8 cellular contexts compared by ENCODE assay signal in genomic region chr16:89949121-89949742, GRCh38. TPM values are rescaled to one million over a fixed set of nuclear protein-coding genes. Genes with fewer than 3 reads are reported as not detected.
DNase-seq lines count a peak whose midpoint lies in the region; ATAC-seq and TF ChIP-seq lines count a peak whose summit lies in the region.

No MANE protein-coding gene starts in this region.

- H3K4me3 ChIP-seq in KMS-11 (IDR thresholded peaks at IDR 0.05; ENCODE audit: insufficient read depth, low read depth, low read length) (no peak overlapping the region), colonic mucosa (peak overlapping the region; percentile 56)

- peaks cover 16% of the 10 kb centered on the region for H3K4me1 ChIP-seq in KMS-11 (ENCODE audit: low read depth, poor library complexity, severe bottlenecking)
- peaks cover 9% of the 10 kb centered on the region for H3K4me1 ChIP-seq in colonic mucosa

- H3K27ac Mint-ChIP-seq in naive B cell: peak overlapping the region in 4 of 6 donors; percentile 69 to 89 (median 86)

- H3K4me3 Mint-ChIP-seq in naive B cell: peak overlapping the region; percentile 86 to 95 (median 87)

- no peak overlapping the region; the same call in 1 of the 2 replicates for H2AFZ ChIP-seq in KMS-11 (ENCODE audit: low read depth)

- no peaks in the 10 kb centered on the region for H4K20me1 ChIP-seq in KMS-11 (ENCODE audit: insufficient read depth)

- intact Hi-C loops in colonic mucosa (cut with DNase I): no loop called here

- peaks cover 0 to 5% (median 5%) of the 10 kb centered on the region in 3 donors for H3K27me3 Mint-ChIP-seq in naive B cell

- DNase-seq in AG20443 (ENCODE audit: low spot score) (peak; percentile 39), colonic mucosa (no peak), naive B cell (no peak), globus pallidus (ENCODE audit: low spot score) (no peak), cortex of kidney (lab: John Stamatoyannopoulos, UW) (no peak)

- H3K9me3 Mint-ChIP-seq in naive B cell: no peaks in the 10 kb centered on the region

- H3K9ac ChIP-seq in KMS-11 (peak overlapping the region; percentile 25; the same call in 1 of the 2 replicates), colonic mucosa (ENCODE audit: low read depth in 2 of 2, low read length in 2 of 2) (peak overlapping the region; percentile 51 to 78)

- TF ChIP-seq CTCF in KMS-11 (conservative IDR thresholded peaks at IDR 0.05; ENCODE audit: low read depth, low read length) (no peak), colonic mucosa (IDR thresholded peaks at IDR 0.05) (no peak)

- H3K27me3 ChIP-seq in KMS-11 (ENCODE audit: insufficient read depth, low read depth) (peaks cover 33% of the 10 kb centered on the region), colonic mucosa (no peaks in the 10 kb centered on the region)

- peaks cover 58 to 75% (median 71%) of the 10 kb centered on the region in 3 donors for H3K4me1 Mint-ChIP-seq in naive B cell

- no peak overlapping the region for H3K27ac ChIP-seq in KMS-11
- no peak overlapping the region for H3K27ac ChIP-seq in colonic mucosa

- H3K4me2 ChIP-seq in KMS-11: peak overlapping the region; percentile 84

- no peaks in the 10 kb centered on the region for H3K9me3 ChIP-seq in colonic mucosa

- peaks cover 0 to 7% of the 10 kb centered on the region in 2 donors for H3K36me3 Mint-ChIP-seq in naive B cell

- H3K36me3 ChIP-seq in KMS-11 (ENCODE audit: insufficient read depth): no peaks in the 10 kb centered on the region
- no peaks in the 10 kb centered on the region for H3K36me3 ChIP-seq in colonic mucosa

- no peak for ATAC-seq in naive B cell (ENCODE audit: low read depth in 2 of 2)
- ATAC-seq in HG03175 (IDR thresholded peaks at IDR 0.05; ENCODE audit: unreplicated experiment): no peak
- ATAC-seq in HG03442 (IDR thresholded peaks at IDR 0.05; ENCODE audit: unreplicated experiment): no peak

- H3K79me2 ChIP-seq in KMS-11 (ENCODE audit: insufficient read depth, low read depth): no peaks in the 10 kb centered on the region

RNA-seq across cellular contexts. Expression of gene DEF8, which starts 0.7 kb away (rescaled TPM):
- total RNA-seq in colonic mucosa: 10 to 100 TPM; 24.5 to 28.5 TPM
- 100 to 1,000 TPM in 4 of 6 donors, 10 to 100 TPM in 2; 66.9 to 126 (median 105) TPM for polyA plus RNA-seq in naive B cell (ENCODE audit: low read depth in 6 of 6)

RNA-seq across cellular contexts. Expression of gene TUBB3, which starts 26.1 kb away (rescaled TPM):
- total RNA-seq in colonic mucosa: 1 to 10 TPM; 3.2 to 8.0 TPM
- polyA plus RNA-seq in naive B cell (ENCODE audit: low read depth in 6 of 6): 10 to 100 TPM in 1 of 6 donors, 1 to 10 TPM in 4, under 1 TPM in 1; 0.99 to 12.2 (median 5.0) TPM

RNA-seq across cellular contexts. Expression of gene MC1R, which starts 30.6 kb away (rescaled TPM):
- total RNA-seq in colonic mucosa: 1 to 10 TPM; 1.6 to 3.4 TPM
- polyA plus RNA-seq in naive B cell (ENCODE audit: low read depth in 6 of 6): under 1 TPM in 5 of 6 donors, not detected in 1; 0.12 to 0.62 (median 0.48) TPM
